In genomic region chr1:35564884-35565741, GRCh38 we compare ENCODE assay signal across 12 cellular contexts. TPM values are rescaled to one million over a fixed set of nuclear protein-coding genes. Genes with fewer than 3 reads are reported as not detected.
DNase-seq lines count a peak whose midpoint lies in the region; ATAC-seq and TF ChIP-seq lines count a peak whose summit lies in the region.
"Had no signal": no experiment of that assay in that cellular context is flagged by ENCODE, and none has a peak within 500 bp of the region (broad histone marks: within the 10 kb centered on the region; RNA-seq: fewer than 3 reads in every experiment).

No MANE protein-coding gene starts in this region.

- H3K4me1 Mint-ChIP-seq in activated CD8-positive, alpha-beta memory T cell treated with anti-CD3 and anti-CD28 coated beads, Interleukin-2, amount 10 ng/mL, durations not matched to agents 7 days and 5 days: peaks cover 12% of the 10 kb centered on the region
- H3K4me1 Mint-ChIP-seq in IgD-negative memory B cell: peaks cover 5 to 11% (median 6%) of the 10 kb centered on the region in 3 donors

- intact Hi-C loops in sciatic nerve (cut with DNase I): loop anchor here (5.0 kb wide), 1 partner anchor 162 kb away; no protein-coding TSS in a partner anchor

- no peaks in the 10 kb centered on the region for H3K9me3 ChIP-seq in osteoblast (ENCODE audit: low read depth, low read length)
- H3K9me3 ChIP-seq: stomach had no signal

- peaks cover 30% of the 10 kb centered on the region for H3K4me1 ChIP-seq in osteoblast (ENCODE audit: insufficient read depth, low read length)

- H3K4me3 Mint-ChIP-seq in activated CD8-positive, alpha-beta memory T cell treated with anti-CD3 and anti-CD28 coated beads, Interleukin-2, amount 10 ng/mL, durations not matched to agents 7 days and 5 days: no peak overlapping the region
- peak overlapping the region in 1 of 4 donors; percentile 71 for H3K4me3 Mint-ChIP-seq in IgD-negative memory B cell
- H3K4me3 Mint-ChIP-seq: immature natural killer cell, nephron progenitor cell had no signal

- peaks cover 16% of the 10 kb centered on the region for H3K79me2 ChIP-seq in osteoblast (ENCODE audit: insufficient read depth, low read length)

- H2AFZ ChIP-seq in osteoblast (ENCODE audit: low read length): no peak overlapping the region

- H3K27me3 Mint-ChIP-seq in activated CD8-positive, alpha-beta memory T cell treated with anti-CD3 and anti-CD28 coated beads, Interleukin-2, amount 10 ng/mL, durations not matched to agents 7 days and 5 days: no peaks in the 10 kb centered on the region
- H3K27me3 Mint-ChIP-seq in IgD-negative memory B cell: no peaks in the 10 kb centered on the region

- H4K20me1 ChIP-seq in osteoblast (ENCODE audit: insufficient read depth, low read length): peaks cover 43% of the 10 kb centered on the region

- no peaks in the 10 kb centered on the region for H3K27me3 ChIP-seq in osteoblast (ENCODE audit: insufficient read depth, low read length)

- peaks cover 3% of the 10 kb centered on the region for H3K36me3 Mint-ChIP-seq in activated CD8-positive, alpha-beta memory T cell treated with anti-CD3 and anti-CD28 coated beads, Interleukin-2, amount 10 ng/mL, durations not matched to agents 7 days and 5 days
- no peaks in the 10 kb centered on the region for H3K36me3 Mint-ChIP-seq in IgD-negative memory B cell

- H3K36me3 ChIP-seq in osteoblast (ENCODE audit: insufficient read depth, low read length): peaks cover 27% of the 10 kb centered on the region

- peak; percentile 39 for DNase-seq in activated CD8-positive, alpha-beta memory T cell treated with anti-CD3 and anti-CD28 coated beads, Interleukin-2, amount 10 ng/mL, durations not matched to agents 7 days and 5 days
- no peak for DNase-seq in activated CD8-positive, alpha-beta memory T cell treated with anti-CD3 and anti-CD28 coated beads, Interleukin-2, amount 50 U/mL, for 48 hours
- DNase-seq in cerebellum (ENCODE audit: low spot score): peak; percentile 37
- peak; percentile 17 for DNase-seq in osteoblast (ENCODE audit: insufficient read length, low spot score, missing footprints)
- no peak for DNase-seq in germinal center (ENCODE audit: low spot score)
- no peak for DNase-seq in anterior cingulate cortex (lab: John Stamatoyannopoulos, UW)
- no peak for DNase-seq in sciatic nerve (ENCODE audit: low spot score)

- no peak overlapping the region for H3K4me3 ChIP-seq in osteoblast (ENCODE audit: insufficient read depth, low read length)
- H3K4me3 ChIP-seq: stomach had no signal

- H3K4me2 ChIP-seq in osteoblast (ENCODE audit: insufficient read depth, low read length): no peak overlapping the region

- no peak overlapping the region for H3K27ac ChIP-seq in osteoblast (ENCODE audit: low read depth, low read length)
- H3K27ac ChIP-seq: stomach had no signal

- ATAC-seq in activated CD8-positive, alpha-beta memory T cell treated with anti-CD3 and anti-CD28 coated beads, Interleukin-2, amount 10 ng/mL, durations not matched to agents 7 days and 5 days: no peak
- no peak for ATAC-seq in sciatic nerve

- no peaks in the 10 kb centered on the region for H3K9me3 Mint-ChIP-seq in activated CD8-positive, alpha-beta memory T cell treated with anti-CD3 and anti-CD28 coated beads, Interleukin-2, amount 10 ng/mL, durations not matched to agents 7 days and 5 days (ENCODE audit: low read depth)
- H3K9me3 Mint-ChIP-seq in IgD-negative memory B cell: no peaks in the 10 kb centered on the region
- H3K9me3 Mint-ChIP-seq: immature natural killer cell, nephron progenitor cell had no signal

- no peak for TF ChIP-seq CTCF in osteoblast (IDR thresholded peaks at IDR 0.05; ENCODE audit: extremely low read depth, low read depth, low read length)

- CTCF ChIA-PET in activated CD8-positive, alpha-beta memory T cell treated with anti-CD3 and anti-CD28 coated beads, Interleukin-2, amount 10 ng/mL, durations not matched to agents 7 days and 5 days (lab: Charles Lee): interaction anchor here (0.5 to 5.9 kb wide), 45 partner anchors 9 to 586 kb away, joined by 3 to 144 read pairs (median 4); partner anchors contain the start of genes C1orf216, CLSPN, KIAA0319L and TFAP2E

- H3K27ac Mint-ChIP-seq in activated CD8-positive, alpha-beta memory T cell treated with anti-CD3 and anti-CD28 coated beads, Interleukin-2, amount 10 ng/mL, durations not matched to agents 7 days and 5 days: no peak overlapping the region
- H3K27ac Mint-ChIP-seq in IgD-negative memory B cell: peak overlapping the region in 2 of 3 donors; percentile 51 to 71

RNA-seq across cellular contexts. Expression of gene NCDN, which starts 7.5 kb away (rescaled TPM):
- total RNA-seq in activated CD8-positive, alpha-beta memory T cell treated with anti-CD3 and anti-CD28 coated beads, Interleukin-2, amount 10 ng/mL, durations not matched to agents 7 days and 5 days: 10 to 100 TPM; 20.1 to 31.7 TPM
- polyA plus RNA-seq in IgD-negative memory B cell: 13.3 TPM
- total RNA-seq in cerebellum (40.7 TPM), osteoblast (25.9 and 30.0 TPM in 2 replicates), sciatic nerve (28.6 TPM)

RNA-seq across cellular contexts. Expression of gene KIAA0319L, which starts 7.9 kb away (rescaled TPM):
- total RNA-seq in activated CD8-positive, alpha-beta memory T cell treated with anti-CD3 and anti-CD28 coated beads, Interleukin-2, amount 10 ng/mL, durations not matched to agents 7 days and 5 days: 10 to 100 TPM; 36.0 to 45.7 TPM
- polyA plus RNA-seq in IgD-negative memory B cell: 25.2 TPM
- 59.1 TPM for total RNA-seq in cerebellum
- 44.9 and 48.9 TPM in 2 replicates for total RNA-seq in osteoblast
- total RNA-seq in sciatic nerve: 66.9 TPM

RNA-seq across cellular contexts. Expression of gene TFAP2E, which starts 8.0 kb away (rescaled TPM):
- total RNA-seq in activated CD8-positive, alpha-beta memory T cell treated with anti-CD3 and anti-CD28 coated beads, Interleukin-2, amount 10 ng/mL, durations not matched to agents 7 days and 5 days: 1 to 10 TPM in 1 of 2 experiments, under 1 TPM in 1; 0.68 to 1.0 TPM
- polyA plus RNA-seq in IgD-negative memory B cell: 0.31 TPM
- total RNA-seq in cerebellum (0.54 TPM), osteoblast (under 0.01 and 0.29 TPM in 2 replicates), sciatic nerve (3.4 TPM)
- total RNA-seq: urinary bladder had no signal

Comparison
In these comparisons a context has a peak if more than half of its experiments do, and no peak if none do; other contexts are left out.
1. DNase-seq: peak in activated CD8-positive, alpha-beta memory T cell treated with anti-CD3 and anti-CD28 coated beads, Interleukin-2, amount 10 ng/mL, durations not matched to agents 7 days and 5 days (single experiment), cerebellum (single experiment) and osteoblast (single experiment); none in activated CD8-positive, alpha-beta memory T cell treated with anti-CD3 and anti-CD28 coated beads, Interleukin-2, amount 50 U/mL, for 48 hours (single experiment), germinal center (single experiment), anterior cingulate cortex (0 of 58) and sciatic nerve (single experiment).